ENCODE assay signal across 8 cellular contexts in the genomic region with DNA sequence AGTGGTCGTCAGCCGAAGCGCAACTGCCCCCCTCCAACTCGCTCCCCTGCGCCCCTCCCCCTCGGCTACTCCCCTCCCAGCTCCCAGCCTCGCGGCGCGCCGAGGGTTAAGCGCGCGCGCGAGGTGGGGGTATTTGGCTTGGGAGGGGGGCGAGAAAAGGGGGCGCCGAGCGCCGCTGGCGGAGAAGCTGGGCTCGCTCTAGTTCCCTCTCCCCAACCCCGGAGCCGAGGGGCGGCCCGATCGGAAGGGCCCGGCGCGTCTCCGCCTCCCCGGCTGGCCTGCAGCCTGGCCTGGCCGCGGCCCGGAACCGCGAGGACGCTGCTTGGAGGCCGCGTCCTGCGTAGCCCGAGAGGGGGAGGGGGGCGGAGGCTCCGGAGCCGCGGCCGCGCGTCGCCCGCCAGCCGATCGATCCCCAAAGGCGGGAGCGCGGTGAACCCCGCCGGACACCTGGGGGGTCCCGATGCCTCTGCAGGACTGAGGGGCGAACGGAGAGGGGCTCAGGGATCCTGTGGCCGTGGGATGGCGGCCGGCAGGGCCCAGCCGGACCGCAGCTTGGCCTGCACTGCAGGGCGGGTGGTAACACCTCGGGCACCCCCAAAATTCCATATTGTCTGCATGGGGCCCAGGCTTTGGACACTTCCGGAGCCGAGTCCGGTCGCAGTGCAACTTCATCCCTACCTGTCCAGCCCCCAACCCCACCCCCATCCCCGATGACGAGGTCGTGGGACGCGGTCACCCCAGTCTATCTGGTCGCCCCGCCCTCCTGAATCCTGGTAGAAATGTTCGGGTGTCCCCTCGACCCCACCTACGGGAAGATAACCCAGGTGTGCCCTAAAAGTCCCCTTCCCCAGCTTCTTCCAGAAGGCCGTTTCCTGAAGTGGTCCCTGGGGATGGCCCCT. TPM values are rescaled to one million over a fixed set of nuclear protein-coding genes. Genes with fewer than 3 reads are reported as not detected.
DNase-seq lines count a peak whose midpoint lies in the region; ATAC-seq, FAIRE-seq and TF ChIP-seq lines count a peak whose summit lies in the region.

No MANE protein-coding gene starts in this region.

- no CpG with 5 or more reads among the region's 84 CpGs for WGBS in iPS DF 6.9 (ENCODE audit: insufficient coverage, insufficient read length)

- DNase-seq in COLO829 (ENCODE audit: low spot score) (peak; percentile 42), LHCN-M2 (ENCODE audit: low read depth) (peak; percentile 49), astrocyte (ENCODE audit: low read depth) (peak; percentile 51), iPS DF 6.9 (ENCODE audit: low read depth, low spot score) (no peak), gastrocnemius medialis (no peak)
- no peak for DNase-seq in activated CD4-positive, CD25-positive, alpha-beta regulatory T cell treated with anti-CD3 and anti-CD28 coated beads, Interleukin-2, amount 50 U/mL, for 72 hours

- H2AFZ ChIP-seq in astrocyte (ENCODE audit: low read depth, low read length) = peak overlapping the region; percentile 87

- H3K27me3 Mint-ChIP-seq in astrocyte (ENCODE audit: low read depth, unreplicated experiment) = peaks cover 37% of the 10 kb centered on the region

- in situ Hi-C loops in gastrocnemius medialis (cut with MboI; ENCODE audit: low sequenced_read_pairs in 4 of 4) = no loop called here

- H3K4me2 ChIP-seq in astrocyte (ENCODE audit: low read length) = peak overlapping the region; percentile 87

- H3K79me2 ChIP-seq in astrocyte (ENCODE audit: insufficient read depth, low read length) = no peaks in the 10 kb centered on the region

- H4K20me1 ChIP-seq in astrocyte (ENCODE audit: insufficient read depth, low read length) = no peaks in the 10 kb centered on the region

- H3K36me3 ChIP-seq in astrocyte (ENCODE audit: insufficient read depth, low read length) (no peaks in the 10 kb centered on the region), iPS DF 6.9 (ENCODE audit: control insufficient read depth, insufficient read depth, low read length) (no peaks in the 10 kb centered on the region), gastrocnemius medialis (no peaks in the 10 kb centered on the region)

- no peak overlapping the region for H3K27ac Mint-ChIP-seq in astrocyte (ENCODE audit: unreplicated experiment)

- H3K27me3 ChIP-seq in astrocyte (ENCODE audit: insufficient read depth, low read length) (peaks cover 32% of the 10 kb centered on the region), iPS DF 6.9 (ENCODE audit: control insufficient read depth, insufficient read depth, low read length) (peaks cover 55% of the 10 kb centered on the region), gastrocnemius medialis (peaks cover 51 to 83% (median 51%) of the 10 kb centered on the region in 3 donors)

- H3K36me3 Mint-ChIP-seq in astrocyte (ENCODE audit: low read depth, unreplicated experiment) = no peaks in the 10 kb centered on the region

- H3K9ac ChIP-seq in astrocyte (ENCODE audit: low read length) = peak overlapping the region; percentile 61

- H3K4me1 ChIP-seq in astrocyte (ENCODE audit: insufficient read depth, low read length) (peaks cover 3% of the 10 kb centered on the region), iPS DF 6.9 (ENCODE audit: control insufficient read depth, insufficient read depth, low read length) (peaks cover 5% of the 10 kb centered on the region; the same call in 1 of the 2 replicates), gastrocnemius medialis (peaks cover 21 to 41% of the 10 kb centered on the region in 2 donors)

- peaks cover 4% of the 10 kb centered on the region for H3K9me3 Mint-ChIP-seq in astrocyte (ENCODE audit: unreplicated experiment)

- no peak for TF ChIP-seq POLR2A in gastrocnemius medialis (IDR thresholded peaks at IDR 0.05)

- intact Hi-C loops in gastrocnemius medialis (cut with DNase I; ENCODE audit: low total_unique reads) = loop anchor here (2.0 to 5.0 kb wide), 2 partner anchors 81 to 148 kb away; no protein-coding TSS in a partner anchor

- H3K9me3 ChIP-seq in astrocyte (ENCODE audit: insufficient read depth, low read depth, low read length) = no peaks in the 10 kb centered on the region
- H3K9me3 ChIP-seq in iPS DF 6.9 (ENCODE audit: control insufficient read depth, insufficient read depth, low read length) = no peaks in the 10 kb centered on the region
- H3K9me3 ChIP-seq in gastrocnemius medialis = no peaks in the 10 kb centered on the region

- H3K4me3 ChIP-seq in astrocyte (ENCODE audit: insufficient read depth, low read depth, low read length) = peak overlapping the region; percentile 39
- peak overlapping the region; percentile 39; the same call in 1 of the 2 replicates for H3K4me3 ChIP-seq in iPS DF 6.9 (ENCODE audit: low read length)
- peak overlapping the region; percentile 59 to 84 (median 62) for H3K4me3 ChIP-seq in gastrocnemius medialis

- no peaks in the 10 kb centered on the region for H3K4me1 Mint-ChIP-seq in astrocyte (ENCODE audit: low read depth, unreplicated experiment)

- H3K4me3 Mint-ChIP-seq in astrocyte (ENCODE audit: unreplicated experiment) = peak overlapping the region; percentile 66

- ATAC-seq in gastrocnemius medialis (peak in 1 of 2 donors; percentile 25), GM18873 (IDR thresholded peaks at IDR 0.05; ENCODE audit: low FRiP score, unreplicated experiment) (no peak), GM19467 (IDR thresholded peaks at IDR 0.05; ENCODE audit: unreplicated experiment) (no peak)

- no peak for FAIRE-seq in astrocyte (lab: Jason Lieb, UNC)

- TF ChIP-seq CTCF in astrocyte (IDR thresholded peaks at IDR 0.05; ENCODE audit: insufficient read depth, low read depth, low read length) (no peak), gastrocnemius medialis (IDR thresholded peaks at IDR 0.05 in 4 of 5, conservative IDR thresholded peaks at IDR 0.05 in 1 of 5) (no peak)

- H3K27ac ChIP-seq in astrocyte (ENCODE audit: low read depth, low read length) (no peak overlapping the region), iPS DF 6.9 (ENCODE audit: low read length) (no peak overlapping the region), gastrocnemius medialis (no peak overlapping the region)

RNA-seq across cellular contexts. Expression of a gene that starts 4.9 kb away (rescaled TPM):
- total RNA-seq in LHCN-M2 (2014; rRNA removed) = 18.1 and 18.5 TPM in 2 replicates
- polyA plus RNA-seq in LHCN-M2 (2012) = 8.9 TPM
- total RNA-seq in astrocyte = 12.6 and 16.9 TPM in 2 replicates
- total RNA-seq in gastrocnemius medialis = 1 to 10 TPM; 3.0 to 9.0 (median 5.3) TPM

RNA-seq across cellular contexts. Expression of a gene that starts 47.3 kb away (rescaled TPM):
- total RNA-seq in LHCN-M2 (2014; rRNA removed) = 5.1 and 10.8 TPM in 2 replicates
- polyA plus RNA-seq in LHCN-M2 (2012) = 5.9 TPM
- total RNA-seq in astrocyte = 2.5 and 3.4 TPM in 2 replicates
- under 1 TPM in 3 of 4 donors, not detected in 1; 0.18 to 0.94 (median 0.49) TPM for total RNA-seq in gastrocnemius medialis

Comparison
In these comparisons a context has a peak if more than half of its experiments do, and no peak if none do; other contexts are left out.
1. DNase-seq: peak in COLO829 (single experiment), LHCN-M2 (single experiment) and astrocyte (single experiment); none in iPS DF 6.9 (single experiment), gastrocnemius medialis (0 of 2) and activated CD4-positive, CD25-positive, alpha-beta regulatory T cell treated with anti-CD3 and anti-CD28 coated beads, Interleukin-2, amount 50 U/mL, for 72 hours (single experiment).
2. Peak in every context shown above with its lines, with median percentiles within 50 percentile points of each other: H3K4me3 ChIP-seq.